ENCODE assay signal across 7 cellular contexts in the genomic region with DNA sequence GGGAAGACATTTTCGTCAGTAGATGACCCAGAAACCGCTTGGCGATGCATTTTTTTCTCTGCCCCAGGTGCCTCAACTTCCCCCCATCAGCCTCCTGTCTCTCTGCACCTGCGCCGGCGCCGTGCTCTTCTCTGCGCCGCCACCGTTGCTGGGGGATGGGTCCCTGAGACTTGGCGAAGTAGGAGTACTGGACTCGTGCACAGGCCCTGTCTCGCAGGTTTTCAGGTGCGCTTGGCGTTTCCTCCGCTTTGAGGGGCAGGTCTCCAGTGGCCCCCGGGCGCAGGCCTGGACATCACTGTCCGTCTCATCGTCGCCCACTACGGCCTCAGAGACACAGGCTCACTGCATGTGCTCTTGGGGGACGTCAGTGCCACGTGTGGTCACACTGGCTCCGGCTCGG.
A peak's percentile ranks its signal among the peaks of the same experiment; 100 is the strongest.
DNase-seq lines count a peak whose midpoint lies in the region; ATAC-seq, FAIRE-seq and TF ChIP-seq lines count a peak whose summit lies in the region.
"Not testable (repeated sequence)": the region's sequence is repeated elsewhere in the genome, so short reads cannot be mapped to it uniquely, and the experiment has no call there.

No MANE protein-coding gene starts in this region.

- H3K36me3 ChIP-seq in CD8-positive, alpha-beta T cell (ENCODE audit: insufficient read depth, low read length); kidney (ENCODE audit: control insufficient read depth in 1 of 2, insufficient read depth in 2 of 2, low read length in 2 of 2); stomach: not testable (repeated sequence)

- not testable (repeated sequence) for TF ChIP-seq CTCF in CD8-positive, alpha-beta T cell (IDR thresholded peaks at IDR 0.05); kidney (IDR thresholded peaks at IDR 0.05; ENCODE audit: borderline replicate concordance, extremely low read depth, insufficient read depth); stomach (IDR thresholded peaks at IDR 0.05)

- not testable (repeated sequence) for DNase-seq in CD8-positive, alpha-beta T cell; activated CD4-positive, alpha-beta memory T cell treated with anti-CD3 and anti-CD28 coated beads for 36 hours; activated T-cell treated with anti-CD3 and anti-CD28 coated beads, Interleukin-2, amount 50 U/mL, for 72 hours; stomach
- peak; percentile 42 for DNase-seq in activated naive CD8-positive, alpha-beta T cell treated with anti-CD3 and anti-CD28 coated beads, Interleukin-2, amount 10 ng/mL, durations not matched to agents 7 days and 5 days
- DNase-seq in kidney (peak; percentile 58), posterior vena cava (ENCODE audit: low spot score) (peak; percentile 52)

- H3K36me3 Mint-ChIP-seq in CD8-positive, alpha-beta T cell; activated CD4-positive, alpha-beta memory T cell treated with anti-CD3 and anti-CD28 coated beads for 36 hours; activated T-cell treated with anti-CD3 and anti-CD28 coated beads, Interleukin-2, amount 50 U/mL, for 72 hours (ENCODE audit: insufficient read depth in 2 of 2); activated naive CD8-positive, alpha-beta T cell treated with anti-CD3 and anti-CD28 coated beads, Interleukin-2, amount 10 ng/mL, durations not matched to agents 7 days and 5 days: not testable (repeated sequence)

- not testable (repeated sequence) for FAIRE-seq in kidney (lab: Jason Lieb, UNC)

- 31 to 65% (median 58%) methylated on average over 8 to 15 of the region's 26 CpGs; no CpG with 5 or more reads in 2 of the 5 donors for WGBS in stomach, 5 donors

- not testable (repeated sequence) for H3K9me3 ChIP-seq in CD8-positive, alpha-beta T cell (ENCODE audit: low read length); kidney (ENCODE audit: control insufficient read depth in 1 of 2, low read length in 2 of 2); stomach

- not testable (repeated sequence) for TF ChIP-seq EP300 in stomach (IDR thresholded peaks at IDR 0.05)

- not testable (repeated sequence) for ATAC-seq in CD8-positive, alpha-beta T cell; activated T-cell treated with anti-CD3 and anti-CD28 coated beads, Interleukin-2, amount 50 U/mL, for 72 hours (replicated peaks in 1 of 2); activated naive CD8-positive, alpha-beta T cell treated with anti-CD3 and anti-CD28 coated beads, Interleukin-2, amount 10 ng/mL, durations not matched to agents 7 days and 5 days (ENCODE audit: low read depth)

- H3K4me3 ChIP-seq in CD8-positive, alpha-beta T cell (ENCODE audit: low read depth, low read length); kidney (ENCODE audit: low read length in 2 of 2): not testable (repeated sequence)
- H3K4me3 ChIP-seq in stomach, result peak overlapping the region in 3 of 4 donors; percentile 30 to 36 (median 35)

- POLR2A ChIA-PET in CD8-positive, alpha-beta T cell (lab: Charles Lee); activated CD4-positive, alpha-beta memory T cell treated with anti-CD3 and anti-CD28 coated beads for 36 hours (lab: Charles Lee); activated naive CD8-positive, alpha-beta T cell treated with anti-CD3 and anti-CD28 coated beads, Interleukin-2, amount 10 ng/mL, durations not matched to agents 7 days and 5 days (lab: Charles Lee): not testable (repeated sequence)

- intact Hi-C loops in CD8-positive, alpha-beta T cell (cut with DNase I, micrococcal nuclease); activated CD4-positive, alpha-beta memory T cell treated with anti-CD3 and anti-CD28 coated beads for 36 hours (cut with micrococcal nuclease); kidney (cut with DNase I); posterior vena cava (cut with DNase I); stomach (cut with DNase I; ENCODE audit: low total_unique reads): not testable (repeated sequence)

- H3K4me3 Mint-ChIP-seq in CD8-positive, alpha-beta T cell, result peak overlapping the region; percentile 8
- H3K4me3 Mint-ChIP-seq in activated CD4-positive, alpha-beta memory T cell treated with anti-CD3 and anti-CD28 coated beads for 36 hours, result peak overlapping the region; percentile 50
- peak overlapping the region; percentile 31 to 46 for H3K4me3 Mint-ChIP-seq in activated T-cell treated with anti-CD3 and anti-CD28 coated beads, Interleukin-2, amount 50 U/mL, for 72 hours
- H3K4me3 Mint-ChIP-seq in activated naive CD8-positive, alpha-beta T cell treated with anti-CD3 and anti-CD28 coated beads, Interleukin-2, amount 10 ng/mL, durations not matched to agents 7 days and 5 days, result peak overlapping the region; percentile 48

- not testable (repeated sequence) for H3K9ac ChIP-seq in kidney (ENCODE audit: low read length in 2 of 2)

- not testable (repeated sequence) for H3K9me3 Mint-ChIP-seq in CD8-positive, alpha-beta T cell; activated CD4-positive, alpha-beta memory T cell treated with anti-CD3 and anti-CD28 coated beads for 36 hours; activated T-cell treated with anti-CD3 and anti-CD28 coated beads, Interleukin-2, amount 50 U/mL, for 72 hours; activated naive CD8-positive, alpha-beta T cell treated with anti-CD3 and anti-CD28 coated beads, Interleukin-2, amount 10 ng/mL, durations not matched to agents 7 days and 5 days

- not testable (repeated sequence) for H3K27me3 ChIP-seq in CD8-positive, alpha-beta T cell (ENCODE audit: insufficient read depth, low read length); stomach

- CTCF ChIA-PET in CD8-positive, alpha-beta T cell (lab: Charles Lee); activated CD4-positive, alpha-beta memory T cell treated with anti-CD3 and anti-CD28 coated beads for 36 hours (lab: Charles Lee): not testable (repeated sequence)

- not testable (repeated sequence) for H3K4me1 Mint-ChIP-seq in CD8-positive, alpha-beta T cell (ENCODE audit: low read depth); activated CD4-positive, alpha-beta memory T cell treated with anti-CD3 and anti-CD28 coated beads for 36 hours (ENCODE audit: low read depth); activated T-cell treated with anti-CD3 and anti-CD28 coated beads, Interleukin-2, amount 50 U/mL, for 72 hours (ENCODE audit: low read depth); activated naive CD8-positive, alpha-beta T cell treated with anti-CD3 and anti-CD28 coated beads, Interleukin-2, amount 10 ng/mL, durations not matched to agents 7 days and 5 days

- H3K27ac Mint-ChIP-seq in CD8-positive, alpha-beta T cell; activated CD4-positive, alpha-beta memory T cell treated with anti-CD3 and anti-CD28 coated beads for 36 hours; activated T-cell treated with anti-CD3 and anti-CD28 coated beads, Interleukin-2, amount 50 U/mL, for 72 hours: not testable (repeated sequence)
- peak overlapping the region; percentile 64 for H3K27ac Mint-ChIP-seq in activated naive CD8-positive, alpha-beta T cell treated with anti-CD3 and anti-CD28 coated beads, Interleukin-2, amount 10 ng/mL, durations not matched to agents 7 days and 5 days

- not testable (repeated sequence) for H3K27ac ChIP-seq in CD8-positive, alpha-beta T cell (ENCODE audit: low read depth, low read length); kidney (ENCODE audit: low read depth in 2 of 2, low read length in 2 of 2); stomach

- H3K27me3 Mint-ChIP-seq in CD8-positive, alpha-beta T cell (ENCODE audit: low read depth); activated CD4-positive, alpha-beta memory T cell treated with anti-CD3 and anti-CD28 coated beads for 36 hours; activated T-cell treated with anti-CD3 and anti-CD28 coated beads, Interleukin-2, amount 50 U/mL, for 72 hours (ENCODE audit: low read depth); activated naive CD8-positive, alpha-beta T cell treated with anti-CD3 and anti-CD28 coated beads, Interleukin-2, amount 10 ng/mL, durations not matched to agents 7 days and 5 days: not testable (repeated sequence)

- not testable (repeated sequence) for H3K4me1 ChIP-seq in CD8-positive, alpha-beta T cell (ENCODE audit: insufficient read depth, low read length); kidney (ENCODE audit: control insufficient read depth in 1 of 2, insufficient read depth in 1 of 2, low read depth in 1 of 2, low read length in 2 of 2); stomach

- not testable (repeated sequence) for TF ChIP-seq POLR2A in stomach (IDR thresholded peaks at IDR 0.05)
